Comparison of ENCODE assay signal across 19 cellular contexts in genomic region chr6:118780728-118781127, GRCh38.
"Had no signal": no experiment of that assay in that cellular context is flagged by ENCODE, and none has a peak within 500 bp of the region (broad histone marks: within the 10 kb centered on the region; RNA-seq: fewer than 3 reads in every experiment).

No MANE protein-coding gene starts in this region.

- H3K4me3 ChIP-seq: prostate gland, right lobe of liver, smooth muscle cell had no signal

- H3K36me3 Mint-ChIP-seq: activated naive CD8-positive, alpha-beta T cell; natural killer cell treated with Interleukin-12 subunit alpha and Interleukin-12 subunit beta and Interleukin-15 and Interleukin-18, amount 100 ng/mL, for 72 hours; type B pancreatic cell; WTC11 had no signal

- H3K4me2 ChIP-seq: smooth muscle cell had no signal

- H3K36me3 ChIP-seq: prostate gland, right lobe of liver had no signal

- ATAC-seq: natural killer cell treated with Interleukin-12 subunit alpha and Interleukin-12 subunit beta and Interleukin-15 and Interleukin-18, amount 100 ng/mL, for 72 hours; right lobe of liver; stimulated activated naive CD8-positive, alpha-beta T cell treated with anti-CD3 and anti-CD28 coated beads, Interleukin-15, Interleukin-2, amounts not matched to agents 100 U/mL and 50 U/mL, for 24 hours; WTC11 had no signal

- H3K27ac Mint-ChIP-seq: activated CD4-positive, alpha-beta T cell treated with anti-CD3 and anti-CD28 coated beads, Interleukin-2, amount 10 ng/mL, durations not matched to agents 24 days and 14 days; activated naive CD8-positive, alpha-beta T cell; natural killer cell treated with Interleukin-12 subunit alpha and Interleukin-12 subunit beta and Interleukin-15 and Interleukin-18, amount 100 ng/mL, for 72 hours; T-helper 1 cell treated with Interleukin-12 subunit alpha and Interleukin-12 subunit beta and Interleukin-4 antibody, amounts not matched to agents 30 μg/mL and 1 μg/mL, for 36 hours; type B pancreatic cell; WTC11 had no signal

- H3K4me3 Mint-ChIP-seq: activated CD4-positive, alpha-beta T cell treated with anti-CD3 and anti-CD28 coated beads, Interleukin-2, amount 10 ng/mL, durations not matched to agents 24 days and 14 days; activated naive CD8-positive, alpha-beta T cell; natural killer cell treated with Interleukin-12 subunit alpha and Interleukin-12 subunit beta and Interleukin-15 and Interleukin-18, amount 100 ng/mL, for 72 hours; T-helper 1 cell treated with Interleukin-12 subunit alpha and Interleukin-12 subunit beta and Interleukin-4 antibody, amounts not matched to agents 30 μg/mL and 1 μg/mL, for 36 hours; type B pancreatic cell; WTC11 had no signal

- H3K9me3 ChIP-seq: prostate gland, right lobe of liver had no signal

- H3K27me3 ChIP-seq: right lobe of liver had no signal

- H3K4me1 ChIP-seq: prostate gland, right lobe of liver had no signal

- H3K27me3 Mint-ChIP-seq: activated naive CD8-positive, alpha-beta T cell; type B pancreatic cell had no signal

- DNase-seq: activated CD4-positive, alpha-beta T cell treated with anti-CD3 and anti-CD28 coated beads, Interleukin-2, amount 10 ng/mL, durations not matched to agents 24 days and 14 days; activated CD8-positive, alpha-beta memory T cell treated with anti-CD3 and anti-CD28 coated beads, Interleukin-2, amount 50 U/mL, for 48 hours; activated gamma-delta T cell treated with Interleukin-2 at 50 U/mL for 16 hours; amniotic stem cell; caudate nucleus; effector CD4-positive, alpha-beta T cell; foreskin melanocyte; mesendoderm; right lobe of liver; stimulated activated CD4-positive, alpha-beta T cell treated with anti-CD3 and anti-CD28 coated beads, Interleukin-4, amount 100 ng/mL, for 4 hours; stimulated activated CD8-positive, alpha-beta memory T cell treated with anti-CD3 and anti-CD28 coated beads, Interleukin-4, amount 100 ng/mL, for 48 hours; stimulated activated naive CD8-positive, alpha-beta T cell treated with anti-CD3 and anti-CD28 coated beads, Interleukin-15, Interleukin-2, amounts not matched to agents 100 U/mL and 50 U/mL, for 24 hours had no signal

- H3K27ac ChIP-seq: prostate gland, right lobe of liver had no signal

- H3K9me3 Mint-ChIP-seq: activated CD4-positive, alpha-beta T cell treated with anti-CD3 and anti-CD28 coated beads, Interleukin-2, amount 10 ng/mL, durations not matched to agents 24 days and 14 days; natural killer cell treated with Interleukin-12 subunit alpha and Interleukin-12 subunit beta and Interleukin-15 and Interleukin-18, amount 100 ng/mL, for 72 hours; T-helper 1 cell treated with Interleukin-12 subunit alpha and Interleukin-12 subunit beta and Interleukin-4 antibody, amounts not matched to agents 30 μg/mL and 1 μg/mL, for 36 hours; type B pancreatic cell; WTC11 had no signal
